Comparison of ENCODE assay signal across 22 cellular contexts in genomic region chrX:79719568-79720231, GRCh38.
"Had no signal": no experiment of that assay in that cellular context is flagged by ENCODE, and none has a peak within 500 bp of the region (broad histone marks: within the 10 kb centered on the region; RNA-seq: fewer than 3 reads in every experiment).

No MANE protein-coding gene starts in this region.

- H3K36me3 ChIP-seq: esophagus squamous epithelium, gastroesophageal sphincter, spleen, thoracic aorta had no signal

- H3K27me3 ChIP-seq: esophagus squamous epithelium, gastroesophageal sphincter, spleen had no signal

- H3K4me3 ChIP-seq: coronary artery, esophagus squamous epithelium, gastroesophageal sphincter, spleen, thoracic aorta had no signal

- ATAC-seq: activated T-cell treated with anti-CD3 and anti-CD28 coated beads, Interleukin-2, amount 50 U/mL, for 72 hours; gastroesophageal sphincter; natural killer cell had no signal

- H3K27me3 Mint-ChIP-seq: activated CD4-positive, alpha-beta memory T cell treated with anti-CD3 and anti-CD28 coated beads, Interleukin-2, amount 10 ng/mL, durations not matched to agents 7 days and 5 days; activated naive CD8-positive, alpha-beta T cell treated with anti-CD3 and anti-CD28 coated beads, Interleukin-2, amount 10 ng/mL, durations not matched to agents 7 days and 5 days; progenitor cell of endocrine pancreas; type B pancreatic cell had no signal

- H3K9me3 ChIP-seq: esophagus squamous epithelium, gastroesophageal sphincter, spleen, thoracic aorta had no signal

- H3K4me3 Mint-ChIP-seq: activated CD4-positive, alpha-beta memory T cell treated with anti-CD3 and anti-CD28 coated beads, Interleukin-2, amount 10 ng/mL, durations not matched to agents 7 days and 5 days; activated naive CD4-positive, alpha-beta T cell treated with anti-CD3 and anti-CD28 coated beads for 36 hours; activated naive CD8-positive, alpha-beta T cell treated with anti-CD3 and anti-CD28 coated beads, Interleukin-2, amount 10 ng/mL, durations not matched to agents 7 days and 5 days; activated T-cell treated with anti-CD3 and anti-CD28 coated beads, Interleukin-2, amount 50 U/mL, for 72 hours; endodermal cell; natural killer cell; type B pancreatic cell had no signal

- H3K27ac ChIP-seq: coronary artery, esophagus squamous epithelium, gastroesophageal sphincter, spleen, thoracic aorta had no signal

- DNase-seq: activated CD4-positive, alpha-beta memory T cell treated with anti-CD3 and anti-CD28 coated beads, Interleukin-2, amount 10 ng/mL, durations not matched to agents 7 days and 5 days; activated CD4-positive, alpha-beta T cell treated with anti-CD3 and anti-CD28 coated beads for 48 hours; activated effector memory CD4-positive, alpha-beta T cell treated with Interleukin-2 at 50 U/mL for 16 hours; activated naive CD4-positive, alpha-beta T cell treated with anti-CD3 and anti-CD28 coated beads for 36 hours; activated naive CD8-positive, alpha-beta T cell treated with anti-CD3 and anti-CD28 coated beads, Interleukin-2, amount 10 ng/mL, durations not matched to agents 7 days and 5 days; activated T-cell treated with anti-CD3 and anti-CD28 coated beads, Interleukin-2, amount 50 U/mL, for 72 hours; amygdala; cerebellar nuclear complex; endodermal cell; esophagus squamous epithelium; head of caudate nucleus; hypothalamus; midbrain; natural killer cell; spleen; stimulated activated CD4-positive, alpha-beta T cell treated with anti-CD3 and anti-CD28 coated beads, Interleukin-4, amount 100 ng/mL, for 1 hour; stimulated activated naive CD4-positive, alpha-beta T cell had no signal

- H3K4me1 Mint-ChIP-seq: activated CD4-positive, alpha-beta memory T cell treated with anti-CD3 and anti-CD28 coated beads, Interleukin-2, amount 10 ng/mL, durations not matched to agents 7 days and 5 days; activated naive CD8-positive, alpha-beta T cell treated with anti-CD3 and anti-CD28 coated beads, Interleukin-2, amount 10 ng/mL, durations not matched to agents 7 days and 5 days; natural killer cell had no signal

- H3K27ac Mint-ChIP-seq: activated CD4-positive, alpha-beta memory T cell treated with anti-CD3 and anti-CD28 coated beads, Interleukin-2, amount 10 ng/mL, durations not matched to agents 7 days and 5 days; activated naive CD4-positive, alpha-beta T cell treated with anti-CD3 and anti-CD28 coated beads for 36 hours; activated naive CD8-positive, alpha-beta T cell treated with anti-CD3 and anti-CD28 coated beads, Interleukin-2, amount 10 ng/mL, durations not matched to agents 7 days and 5 days; activated T-cell treated with anti-CD3 and anti-CD28 coated beads, Interleukin-2, amount 50 U/mL, for 72 hours; endodermal cell; natural killer cell; progenitor cell of endocrine pancreas; type B pancreatic cell had no signal

- H3K4me1 ChIP-seq: esophagus squamous epithelium, gastroesophageal sphincter, spleen had no signal

- H3K9me3 Mint-ChIP-seq: activated CD4-positive, alpha-beta memory T cell treated with anti-CD3 and anti-CD28 coated beads, Interleukin-2, amount 10 ng/mL, durations not matched to agents 7 days and 5 days; activated naive CD4-positive, alpha-beta T cell treated with anti-CD3 and anti-CD28 coated beads for 36 hours; activated naive CD8-positive, alpha-beta T cell treated with anti-CD3 and anti-CD28 coated beads, Interleukin-2, amount 10 ng/mL, durations not matched to agents 7 days and 5 days; activated T-cell treated with anti-CD3 and anti-CD28 coated beads, Interleukin-2, amount 50 U/mL, for 72 hours; natural killer cell; type B pancreatic cell had no signal

- H3K36me3 Mint-ChIP-seq: activated naive CD8-positive, alpha-beta T cell treated with anti-CD3 and anti-CD28 coated beads, Interleukin-2, amount 10 ng/mL, durations not matched to agents 7 days and 5 days; natural killer cell; type B pancreatic cell had no signal
